ENCODE assay signal across 17 cellular contexts in genomic region chr1:62325696-62326095, GRCh38. TPM values are rescaled to one million over a fixed set of nuclear protein-coding genes. Genes with fewer than 3 reads are reported as not detected.
DNase-seq lines count a peak whose midpoint lies in the region; ATAC-seq and TF ChIP-seq lines count a peak whose summit lies in the region.
"Had no signal": no experiment of that assay in that cellular context is flagged by ENCODE, and none has a peak within 500 bp of the region (broad histone marks: within the 10 kb centered on the region; RNA-seq: fewer than 3 reads in every experiment).

No MANE protein-coding gene starts in this region.

- no peaks in the 10 kb centered on the region for H3K9me2 ChIP-seq in GM23248 (ENCODE audit: insufficient read depth)

- H3K79me2 ChIP-seq in GM23248 (ENCODE audit: insufficient read depth) (no peaks in the 10 kb centered on the region), smooth muscle cell (ENCODE audit: low read depth) (no peaks in the 10 kb centered on the region)
- H3K79me2 ChIP-seq: parathyroid adenoma had no signal

- peak overlapping the region; percentile 40 for H3K4me3 ChIP-seq in GM23248
- H3K4me3 ChIP-seq in adipocyte (ENCODE audit: low read length): no peak overlapping the region
- no peak overlapping the region for H3K4me3 ChIP-seq in smooth muscle cell
- H3K4me3 ChIP-seq: coronary artery had no signal

- DNase-seq in GM23248: peak; percentile 97
- DNase-seq in adipocyte (ENCODE audit: low read depth): peak; percentile 61
- DNase-seq in iris pigment epithelial cell (ENCODE audit: low read depth): peak; percentile 45
- DNase-seq in smooth muscle cell (lab: John Stamatoyannopoulos, UW; ENCODE audit: unreplicated experiment): no peak
- no peak for DNase-seq in T-helper 1 cell
- DNase-seq: activated CD8-positive, alpha-beta memory T cell treated with anti-CD3 and anti-CD28 coated beads, Interleukin-2, amount 50 U/mL, for 48 hours; activated naive CD8-positive, alpha-beta T cell treated with anti-CD3 and anti-CD28 coated beads, Interleukin-2, amount 10 ng/mL, durations not matched to agents 7 days and 5 days; KBM-7; NCI-H1436; NCI-H510A treated with DMSO at 0.1 percent for 48 hours; SW 1271 had no signal

- H3K4me2 ChIP-seq in GM23248 (ENCODE audit: unreplicated experiment): peak overlapping the region; percentile 75
- peak overlapping the region; percentile 64 for H3K4me2 ChIP-seq in smooth muscle cell

- H3K27ac ChIP-seq in GM23248: peak overlapping the region; percentile 98
- H3K27ac ChIP-seq in smooth muscle cell (ENCODE audit: low read depth): peak overlapping the region; percentile 98
- H3K27ac ChIP-seq: coronary artery, parathyroid adenoma had no signal

- WGBS in GM23248 (ENCODE audit: low coverage in 1 of 2, low lambda C conversion rate in 2 of 2, missing lambda C conversion rate in 2 of 2), 2 experiments: 0% methylated on average over 2 of the region's 2 CpGs
- 5% methylated on average over 2 of the region's 2 CpGs for WGBS in smooth muscle cell (ENCODE audit: low lambda C conversion rate)

- no peaks in the 10 kb centered on the region for H4K20me1 ChIP-seq in GM23248 (ENCODE audit: insufficient read depth)
- H4K20me1 ChIP-seq in smooth muscle cell (ENCODE audit: low read depth): no peaks in the 10 kb centered on the region

- H3K4me1 ChIP-seq in GM23248 (ENCODE audit: insufficient read depth): peaks cover 35% of the 10 kb centered on the region
- peaks cover 20% of the 10 kb centered on the region for H3K4me1 ChIP-seq in adipocyte (ENCODE audit: control insufficient read depth, insufficient read depth, low read length)
- peaks cover 5% of the 10 kb centered on the region for H3K4me1 ChIP-seq in smooth muscle cell (ENCODE audit: low read depth)
- H3K4me1 ChIP-seq: parathyroid adenoma had no signal

- H3F3A ChIP-seq in GM23248 (ENCODE audit: insufficient read depth) (peaks cover 33% of the 10 kb centered on the region), smooth muscle cell (ENCODE audit: low read depth) (peaks cover 16% of the 10 kb centered on the region)

- H3K27me3 ChIP-seq in GM23248 (replicated peaks; ENCODE audit: insufficient read depth) (no peaks in the 10 kb centered on the region), adipocyte (replicated peaks; ENCODE audit: control insufficient read depth, insufficient read depth, low read length) (no peaks in the 10 kb centered on the region), smooth muscle cell (ENCODE audit: low read depth) (no peaks in the 10 kb centered on the region)

- H3K9ac ChIP-seq in GM23248: peak overlapping the region; percentile 77
- H3K9ac ChIP-seq in adipocyte (ENCODE audit: low read length): peak overlapping the region; percentile 5
- H3K9ac ChIP-seq in smooth muscle cell (ENCODE audit: low read depth): peak overlapping the region; percentile 76
- H3K9ac ChIP-seq: parathyroid adenoma had no signal

- H2AFZ ChIP-seq in GM23248 (no peak overlapping the region), smooth muscle cell (ENCODE audit: low read depth) (no peak overlapping the region)
- H2AFZ ChIP-seq: parathyroid adenoma had no signal

- H3K36me3 ChIP-seq in GM23248 (ENCODE audit: low read depth) (no peaks in the 10 kb centered on the region), adipocyte (ENCODE audit: control insufficient read depth, insufficient read depth, low read length, severe bottlenecking) (no peaks in the 10 kb centered on the region), smooth muscle cell (ENCODE audit: low read depth) (no peaks in the 10 kb centered on the region)

- in situ Hi-C loops in GM23248 (cut with MboI): no loop called here

- no peaks in the 10 kb centered on the region for H3K9me3 ChIP-seq in GM23248 (ENCODE audit: low read depth)
- no peaks in the 10 kb centered on the region for H3K9me3 ChIP-seq in adipocyte (ENCODE audit: control insufficient read depth, low read length)
- H3K9me3 ChIP-seq in smooth muscle cell (replicated peaks; ENCODE audit: low read depth): no peaks in the 10 kb centered on the region

- ATAC-seq in GM19324 (IDR thresholded peaks at IDR 0.05; ENCODE audit: low FRiP score, unreplicated experiment) (no peak), GM19455 (IDR thresholded peaks at IDR 0.05; ENCODE audit: unreplicated experiment) (no peak)

- TF ChIP-seq CTCF in smooth muscle cell (IDR thresholded peaks at IDR 0.05; ENCODE audit: borderline replicate concordance, insufficient read depth, poor library complexity, severe bottlenecking): no peak

RNA-seq across cellular contexts. Expression of gene KANK4, which starts 6.5 kb away (rescaled TPM):
- 0.25 and 0.32 TPM in 2 replicates for total RNA-seq in GM23248 (2014; rRNA removed; shearing (Covaris generic))
- polyA plus RNA-seq in GM23248 (2016; fragmentation: Nextera tagmentation; extraction: Ambion mirVana) (0.29 and 0.38 TPM in 2 replicates), smooth muscle cell (72.4 and 77.8 TPM in 2 replicates)
- 69.2 and 74.3 TPM in 2 replicates for total RNA-seq in smooth muscle cell
- total RNA-seq: activated naive CD8-positive, alpha-beta T cell treated with anti-CD3 and anti-CD28 coated beads, Interleukin-2, amount 10 ng/mL, durations not matched to agents 7 days and 5 days; OCI-LY7 had no signal
- polyA plus RNA-seq: CD14-positive monocyte had no signal

Comparison
In these comparisons a context has a peak if more than half of its experiments do, and no peak if none do; other contexts are left out.
1. DNase-seq: peak in GM23248 (single experiment), adipocyte (single experiment) and iris pigment epithelial cell (single experiment); none in smooth muscle cell (single experiment) and T-helper 1 cell (0 of 5).
2. H3K9ac ChIP-seq: peak in every context shown above with its lines; median percentile 77 in GM23248; 76 in smooth muscle cell; 5 in adipocyte.
3. RNA of gene KANK4, which starts 6.5 kb away (total RNA-seq): 69.2 to 74.3 TPM in smooth muscle cell; 0.25 to 0.32 TPM in GM23248; every median in the first group is over 10 times any median in the second.